In genomic region chr6:113363866-113364265, GRCh38 we compare ENCODE assay signal across 16 cellular contexts.
"Had no signal": no experiment of that assay in that cellular context is flagged by ENCODE, and none has a peak within 500 bp of the region (broad histone marks: within the 10 kb centered on the region; RNA-seq: fewer than 3 reads in every experiment).

No MANE protein-coding gene starts in this region.

- H3K4me3 Mint-ChIP-seq: activated CD8-positive, alpha-beta T cell treated with anti-CD3 and anti-CD28 coated beads, Interleukin-2, amount 10 ng/mL, durations not matched to agents 7 days and 5 days; activated T-helper 1 cell treated with anti-CD3 and anti-CD28 coated beads, Interleukin-12 subunit alpha, Interleukin-12 subunit beta, Interleukin-2, Interleukin-4 antibody, amounts not matched to agents 30 ng/mL and 10 ng/mL and 1 ng/mL, durations not matched to agents 14 hours and 24 hours and 36 hours; central memory CD8-positive, alpha-beta T cell; endodermal cell; neural progenitor cell; T-helper 1 cell treated with Interleukin-12 subunit alpha and Interleukin-12 subunit beta and Interleukin-4 antibody, amounts not matched to agents 30 μg/mL and 1 μg/mL, for 36 hours; type B pancreatic cell; WTC11 had no signal

- H3K4me3 ChIP-seq: neural progenitor cell had no signal

- H3K9me3 Mint-ChIP-seq: activated T-helper 1 cell treated with anti-CD3 and anti-CD28 coated beads, Interleukin-12 subunit alpha, Interleukin-12 subunit beta, Interleukin-2, Interleukin-4 antibody, amounts not matched to agents 30 ng/mL and 10 ng/mL and 1 ng/mL, durations not matched to agents 14 hours and 24 hours and 36 hours; endodermal cell; neural progenitor cell; T-helper 1 cell treated with Interleukin-12 subunit alpha and Interleukin-12 subunit beta and Interleukin-4 antibody, amounts not matched to agents 30 μg/mL and 1 μg/mL, for 36 hours; WTC11 had no signal

- H3K4me1 Mint-ChIP-seq: central memory CD8-positive, alpha-beta T cell had no signal

- H2AFZ ChIP-seq: neural progenitor cell had no signal

- H3K27me3 Mint-ChIP-seq: central memory CD8-positive, alpha-beta T cell; progenitor cell of endocrine pancreas; type B pancreatic cell had no signal

- DNase-seq: activated CD4-positive, alpha-beta T cell treated with anti-CD3 and anti-CD28 coated beads for 48 hours; activated CD8-positive, alpha-beta T cell treated with anti-CD3 and anti-CD28 coated beads, Interleukin-2, amount 10 ng/mL, durations not matched to agents 7 days and 5 days; activated naive CD4-positive, alpha-beta T cell; dermis blood vessel endothelial cell; endodermal cell; kidney glomerular epithelial cell; right cardiac atrium; stimulated activated naive CD4-positive, alpha-beta T cell treated with Interleukin-2 at 50 U/mL for 16 hours had no signal

- ATAC-seq: activated CD8-positive, alpha-beta T cell treated with anti-CD3 and anti-CD28 coated beads, Interleukin-2, amount 10 ng/mL, durations not matched to agents 7 days and 5 days; esophagus mucosa; right cardiac atrium; WTC11 had no signal

- H3K27ac Mint-ChIP-seq: activated CD8-positive, alpha-beta T cell treated with anti-CD3 and anti-CD28 coated beads, Interleukin-2, amount 10 ng/mL, durations not matched to agents 7 days and 5 days; activated T-helper 1 cell treated with anti-CD3 and anti-CD28 coated beads, Interleukin-12 subunit alpha, Interleukin-12 subunit beta, Interleukin-2, Interleukin-4 antibody, amounts not matched to agents 30 ng/mL and 10 ng/mL and 1 ng/mL, durations not matched to agents 14 hours and 24 hours and 36 hours; endodermal cell; progenitor cell of endocrine pancreas; T-helper 1 cell treated with Interleukin-12 subunit alpha and Interleukin-12 subunit beta and Interleukin-4 antibody, amounts not matched to agents 30 μg/mL and 1 μg/mL, for 36 hours; type B pancreatic cell; WTC11 had no signal

- H3K36me3 ChIP-seq: neural progenitor cell had no signal

- H3K9ac ChIP-seq: neural progenitor cell had no signal

- H3K27ac ChIP-seq: neural progenitor cell had no signal

- H3K36me3 Mint-ChIP-seq: type B pancreatic cell, WTC11 had no signal

- H3K27me3 ChIP-seq: neural progenitor cell had no signal

- H3K4me2 ChIP-seq: neural progenitor cell had no signal
